In genomic region chr4:1459081-1459480, GRCh38 we compare ENCODE assay signal across 19 cellular contexts. TPM values are rescaled to one million over a fixed set of nuclear protein-coding genes. Genes with fewer than 3 reads are reported as not detected.
"Had no signal": no experiment of that assay in that cellular context is flagged by ENCODE, and none has a peak within 500 bp of the region (broad histone marks: within the 10 kb centered on the region; RNA-seq: fewer than 3 reads in every experiment).

No MANE protein-coding gene starts in this region.

- H3K4me1 ChIP-seq: body of pancreas, colonic mucosa, esophagus squamous epithelium, left ventricle myocardium inferior, transverse colon had no signal

- H3K4me3 Mint-ChIP-seq: neural crest cell had no signal

- H3K36me3 Mint-ChIP-seq: activated naive CD4-positive, alpha-beta T cell treated with anti-CD3 and anti-CD28 coated beads, Interleukin-2, amount 50 U/mL, for 72 hours had no signal

- FAIRE-seq: keratinocyte had no signal

- H3K9me3 ChIP-seq: body of pancreas, colonic mucosa, esophagus squamous epithelium, left ventricle myocardium inferior, transverse colon had no signal

- DNase-seq: activated CD4-positive, alpha-beta T cell treated with anti-CD3 and anti-CD28 coated beads for 1 hour; activated CD4-positive, alpha-beta T cell treated with anti-CD3 and anti-CD28 coated beads, Interleukin-2, amount 50 U/mL, for 4 hours; activated T-cell treated with anti-CD3 and anti-CD28 coated beads, Interleukin-2, amount 50 U/mL, for 1 hour; amygdala; body of pancreas; central memory CD4-positive, alpha-beta T cell; colonic mucosa; esophagus squamous epithelium; left ventricle myocardium inferior; mesenchymal stem cell; stimulated activated CD4-positive, alpha-beta T cell treated with anti-CD3 and anti-CD28 coated beads, Interleukin-4, amount 100 ng/mL, for 24 hours; stimulated activated naive CD4-positive, alpha-beta T cell treated with Interleukin-2 at 50 U/mL for 16 hours; transverse colon had no signal

- H3K36me3 ChIP-seq: colonic mucosa, esophagus squamous epithelium, left ventricle myocardium inferior, transverse colon had no signal

- H3K27ac Mint-ChIP-seq: activated naive CD4-positive, alpha-beta T cell treated with anti-CD3 and anti-CD28 coated beads, Interleukin-2, amount 50 U/mL, for 72 hours had no signal

- H3K27ac ChIP-seq: body of pancreas, colonic mucosa, esophagus squamous epithelium, left ventricle myocardium inferior, skin epidermis, transverse colon had no signal

- H3K27me3 ChIP-seq: body of pancreas had no signal

- ATAC-seq: activated naive CD4-positive, alpha-beta T cell treated with anti-CD3 and anti-CD28 coated beads, Interleukin-2, amount 50 U/mL, for 72 hours; body of pancreas had no signal

- H3K4me3 ChIP-seq: body of pancreas, colonic mucosa, esophagus squamous epithelium, left ventricle myocardium inferior, skin epidermis, transverse colon had no signal

RNA-seq across cellular contexts. Expression of gene NKX1-1, which starts 52.8 kb away (rescaled TPM):
- total RNA-seq: activated naive CD4-positive, alpha-beta T cell treated with anti-CD3 and anti-CD28 coated beads, Interleukin-2, amount 50 U/mL, for 72 hours; body of pancreas; colonic mucosa; esophagus squamous epithelium; fibroblast of villous mesenchyme; left ventricle myocardium inferior; neural crest cell; T-helper 1 cell treated with Interleukin-12 subunit alpha and Interleukin-12 subunit beta and Interleukin-4 antibody, amounts not matched to agents 30 ng/mL and 1 ng/mL, for 36 hours; transverse colon had no signal
- polyA plus RNA-seq: keratinocyte had no signal
